8 cellular contexts compared by ENCODE assay signal in genomic region chr4:1248262-1249147, GRCh38. TPM values are rescaled to one million over a fixed set of nuclear protein-coding genes. Genes with fewer than 3 reads are reported as not detected.
DNase-seq lines count a peak whose midpoint lies in the region; ATAC-seq and TF ChIP-seq lines count a peak whose summit lies in the region.

TSS of gene CTBP1 (minus strand) at chr4:1249130. CDS start at chr4:1241331, 7,799 bp downstream.

- H3K9ac ChIP-seq in Loucy (ENCODE audit: low read depth, low read length, poor library complexity, severe bottlenecking) (peak within 1 kb of the TSS; percentile 100), SK-N-MC (ENCODE audit: insufficient read length) (peak within 1 kb of the TSS; percentile 95)

- DNase-seq in GM04504 (ENCODE audit: low read depth) (peak; percentile 68), H7 (peak; percentile 100), SK-N-MC (ENCODE audit: low read depth, low spot score) (no peak), globus pallidus (ENCODE audit: low spot score) (peak; percentile 84), omental fat pad (ENCODE audit: low spot score) (no peak)
- DNase-seq in activated naive CD4-positive, alpha-beta T cell treated with anti-CD3 and anti-CD28 coated beads, Interleukin-2, amount 10 ng/mL, durations not matched to agents 7 days and 5 days: peak; percentile 80

- peaks cover 73% of the 10 kb centered on the region for H3K79me2 ChIP-seq in Loucy (ENCODE audit: insufficient read depth, low read length)

- peak; percentile 63 for ATAC-seq in omental fat pad (ENCODE audit: low FRiP score)

- H3K27me3 ChIP-seq in H7 (ENCODE audit: control insufficient read depth, insufficient read depth, low read length) (no peaks in the 10 kb centered on the region), Loucy (ENCODE audit: insufficient read depth, low read length, poor library complexity, severe bottlenecking) (peaks cover 6% of the 10 kb centered on the region)

- peak within 1 kb of the TSS; percentile 75 for H2AFZ ChIP-seq in Loucy (ENCODE audit: low read length)

- peaks cover 5% of the 10 kb centered on the region for H3K36me3 ChIP-seq in H7 (replicated peaks; ENCODE audit: control insufficient read depth, insufficient read depth, low read length)
- no peaks in the 10 kb centered on the region for H3K36me3 ChIP-seq in Loucy (ENCODE audit: insufficient read depth, low read length)
- peaks cover 15% of the 10 kb centered on the region; the same call in 1 of the 2 replicates for H3K36me3 ChIP-seq in SK-N-MC (ENCODE audit: insufficient read depth, low read length)

- no peaks in the 10 kb centered on the region for H3F3A ChIP-seq in Loucy (ENCODE audit: low read depth)

- H3K27ac Mint-ChIP-seq in activated naive CD4-positive, alpha-beta T cell treated with anti-CD3 and anti-CD28 coated beads, Interleukin-2, amount 10 ng/mL, durations not matched to agents 7 days and 5 days: peak within 1 kb of the TSS; percentile 98

- peaks cover 43% of the 10 kb centered on the region for H3K4me1 ChIP-seq in Loucy (ENCODE audit: insufficient read depth, low read length, poor library complexity, severe bottlenecking)

- H3K27me3 Mint-ChIP-seq in activated naive CD4-positive, alpha-beta T cell treated with anti-CD3 and anti-CD28 coated beads, Interleukin-2, amount 10 ng/mL, durations not matched to agents 7 days and 5 days: no peaks in the 10 kb centered on the region

- H4K20me1 ChIP-seq in Loucy (ENCODE audit: insufficient read depth, low read length, poor library complexity, severe bottlenecking): peaks cover 46% of the 10 kb centered on the region

- H3K4me1 Mint-ChIP-seq in activated naive CD4-positive, alpha-beta T cell treated with anti-CD3 and anti-CD28 coated beads, Interleukin-2, amount 10 ng/mL, durations not matched to agents 7 days and 5 days: peaks cover 66% of the 10 kb centered on the region

- TF ChIP-seq CTCF in Loucy (conservative IDR thresholded peaks at IDR 0.05; ENCODE audit: low read length): no peak
- no peak for TF ChIP-seq CTCF in omental fat pad (IDR thresholded peaks at IDR 0.05)

- H3K4me3 ChIP-seq in H7 (ENCODE audit: insufficient read depth, low read depth, low read length) (peak within 1 kb of the TSS; percentile 80), Loucy (ENCODE audit: low read length, poor library complexity, severe bottlenecking) (peak within 1 kb of the TSS; percentile 100), SK-N-MC (peak within 1 kb of the TSS; percentile 91)

- peak within 1 kb of the TSS; percentile 89 for H3K4me3 Mint-ChIP-seq in activated naive CD4-positive, alpha-beta T cell treated with anti-CD3 and anti-CD28 coated beads, Interleukin-2, amount 10 ng/mL, durations not matched to agents 7 days and 5 days

- H3K9me3 ChIP-seq in Loucy (ENCODE audit: insufficient read depth, low read depth, low read length) (no peaks in the 10 kb centered on the region), SK-N-MC (ENCODE audit: low read depth, low read length) (no peaks in the 10 kb centered on the region)

- H3K4me2 ChIP-seq in Loucy (ENCODE audit: low read depth, low read length, poor library complexity, severe bottlenecking): peak within 1 kb of the TSS; percentile 100

- H3K9me2 ChIP-seq in Loucy (replicated peaks; ENCODE audit: low read depth, low read length): no peaks in the 10 kb centered on the region

- H3K27ac ChIP-seq in SK-N-MC (peak within 1 kb of the TSS; percentile 93), temporal lobe (ENCODE audit: low read depth, low read length) (peak within 1 kb of the TSS; percentile 91)

- H3K9me3 Mint-ChIP-seq in activated naive CD4-positive, alpha-beta T cell treated with anti-CD3 and anti-CD28 coated beads, Interleukin-2, amount 10 ng/mL, durations not matched to agents 7 days and 5 days: peaks cover 13% of the 10 kb centered on the region

- CTCF ChIA-PET in activated naive CD4-positive, alpha-beta T cell treated with anti-CD3 and anti-CD28 coated beads, Interleukin-2, amount 10 ng/mL, durations not matched to agents 7 days and 5 days (lab: Charles Lee): interaction anchor here (1.0 to 5.9 kb wide), 4 partner anchors 18 to 98 kb away, joined by 4 to 48 read pairs (median 5); partner anchors contain the start of gene UVSSA

- peaks cover 39% of the 10 kb centered on the region for H3K36me3 Mint-ChIP-seq in activated naive CD4-positive, alpha-beta T cell treated with anti-CD3 and anti-CD28 coated beads, Interleukin-2, amount 10 ng/mL, durations not matched to agents 7 days and 5 days

RNA-seq across cellular contexts. Expression of gene CTBP1, which starts in this region (rescaled TPM):
- total RNA-seq in H7 (2014; rRNA removed; shearing (Covaris generic)): 267 and 360 TPM in 2 replicates
- 100 to 1,000 TPM; 102 to 137 (median 132) TPM for total RNA-seq in omental fat pad
- 126 TPM for total RNA-seq in temporal lobe

Comparison
In these comparisons a context has a peak if more than half of its experiments do, and no peak if none do; other contexts are left out.
1. DNase-seq: peak in GM04504 (single experiment), H7 (single experiment), activated naive CD4-positive, alpha-beta T cell treated with anti-CD3 and anti-CD28 coated beads, Interleukin-2, amount 10 ng/mL, durations not matched to agents 7 days and 5 days (single experiment) and globus pallidus (single experiment); none in SK-N-MC (single experiment) and omental fat pad (single experiment).
2. Peak in every context shown above with its lines, with median percentiles within 50 percentile points of each other: H3K4me3 ChIP-seq.